Comparison of ENCODE assay signal across 17 cellular contexts in the genomic region with DNA sequence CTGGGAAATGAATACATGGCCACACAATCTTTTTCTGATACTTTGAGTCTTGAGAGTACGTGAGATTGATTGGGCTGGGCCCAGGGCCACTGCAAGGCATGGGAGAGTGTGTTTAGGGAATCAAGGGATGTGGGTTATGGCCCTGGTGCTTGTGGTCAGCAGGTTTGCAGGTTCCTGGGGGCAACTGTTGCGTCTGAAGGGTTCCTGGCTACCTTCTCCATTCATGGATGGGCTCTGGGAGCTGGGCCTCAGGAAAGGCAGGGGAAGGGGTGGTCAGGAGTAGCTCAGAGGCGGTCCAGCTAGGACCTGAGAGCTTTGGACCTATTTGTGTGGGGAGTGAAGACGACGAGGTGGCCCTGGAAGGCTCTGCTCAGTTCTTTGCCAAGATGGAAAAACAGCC. TPM values are rescaled to one million over a fixed set of nuclear protein-coding genes. Genes with fewer than 3 reads are reported as not detected.
DNase-seq lines count a peak whose midpoint lies in the region; ATAC-seq and TF ChIP-seq lines count a peak whose summit lies in the region.
"Had no signal": no experiment of that assay in that cellular context is flagged by ENCODE, and none has a peak within 500 bp of the region (broad histone marks: within the 10 kb centered on the region; RNA-seq: fewer than 3 reads in every experiment).

No MANE protein-coding gene starts in this region.

- H3K27ac ChIP-seq in coronary artery (no peak overlapping the region), osteoblast (ENCODE audit: low read depth, low read length) (no peak overlapping the region), upper lobe of right lung (no peak overlapping the region), ascending aorta (no peak overlapping the region)
- H3K27ac ChIP-seq: BLaER1 had no signal

- peaks cover 11% of the 10 kb centered on the region for H3K4me1 ChIP-seq in osteoblast (ENCODE audit: insufficient read depth, low read length)
- no peaks in the 10 kb centered on the region for H3K4me1 ChIP-seq in upper lobe of right lung
- no peaks in the 10 kb centered on the region for H3K4me1 ChIP-seq in ascending aorta

- no peak for ATAC-seq in upper lobe of right lung
- ATAC-seq: GM12878, HCT116 had no signal

- TF ChIP-seq CTCF in coronary artery (IDR thresholded peaks at IDR 0.05) = no peak
- no peak for TF ChIP-seq CTCF in osteoblast (IDR thresholded peaks at IDR 0.05; ENCODE audit: extremely low read depth, low read depth, low read length)
- TF ChIP-seq CTCF in upper lobe of right lung (IDR thresholded peaks at IDR 0.05) = no peak
- TF ChIP-seq CTCF in ascending aorta (IDR thresholded peaks at IDR 0.05) = no peak

- no peak overlapping the region for H2AFZ ChIP-seq in osteoblast (ENCODE audit: low read length)

- no peak overlapping the region for H3K4me2 ChIP-seq in osteoblast (ENCODE audit: insufficient read depth, low read length)
- H3K4me2 ChIP-seq: BLaER1 had no signal

- H3K27me3 ChIP-seq in osteoblast (ENCODE audit: insufficient read depth, low read length) (peaks cover 5% of the 10 kb centered on the region), upper lobe of right lung (peaks cover 15% of the 10 kb centered on the region), ascending aorta (no peaks in the 10 kb centered on the region)
- H3K27me3 ChIP-seq: BLaER1 had no signal

- no peaks in the 10 kb centered on the region for H3K9me3 ChIP-seq in osteoblast (ENCODE audit: low read depth, low read length)
- no peaks in the 10 kb centered on the region for H3K9me3 ChIP-seq in upper lobe of right lung
- H3K9me3 ChIP-seq in ascending aorta = no peaks in the 10 kb centered on the region
- H3K9me3 ChIP-seq: BLaER1 had no signal

- no peaks in the 10 kb centered on the region for H4K20me1 ChIP-seq in osteoblast (ENCODE audit: insufficient read depth, low read length)
- H4K20me1 ChIP-seq: BLaER1 had no signal

- no peaks in the 10 kb centered on the region for H3K79me2 ChIP-seq in osteoblast (ENCODE audit: insufficient read depth, low read length)

- intact Hi-C loops in upper lobe of right lung (cut with DNase I) = no loop called here
- intact Hi-C loops in ascending aorta (cut with DNase I) = no loop called here

- DNase-seq in activated CD8-positive, alpha-beta memory T cell treated with anti-CD3 and anti-CD28 coated beads for 24 hours = peak; percentile 47
- no peak for DNase-seq in activated CD8-positive, alpha-beta memory T cell treated with anti-CD3 and anti-CD28 coated beads, Interleukin-2, amount 50 U/mL, for 4 hours
- DNase-seq in coronary artery (ENCODE audit: low spot score) = peak; percentile 65
- peak; percentile 59 for DNase-seq in osteoblast (ENCODE audit: insufficient read length, low spot score, missing footprints)
- DNase-seq in upper lobe of right lung = peak; percentile 47
- DNase-seq in ascending aorta (ENCODE audit: low spot score in 2 of 2) = no peak
- no peak for DNase-seq in NOMO-1 treated with DMSO at 0.1 percent for 48 hours (lab: John Stamatoyannopoulos, UW; ENCODE audit: unreplicated experiment)
- no peak for DNase-seq in stimulated activated CD4-positive, alpha-beta T cell treated with anti-CD3 and anti-CD28 coated beads, Interleukin-2, amount 100 ng/mL, for 24 hours
- DNase-seq: 8988T; AML-193; Calu3; CD4-positive, CD25-positive, alpha-beta regulatory T cell; DMS 273 treated with DMSO at 0.1 percent for 48 hours had no signal

- H3K36me3 ChIP-seq in osteoblast (ENCODE audit: insufficient read depth, low read length) = no peaks in the 10 kb centered on the region
- no peaks in the 10 kb centered on the region for H3K36me3 ChIP-seq in upper lobe of right lung
- H3K36me3 ChIP-seq in ascending aorta = no peaks in the 10 kb centered on the region
- H3K36me3 ChIP-seq: BLaER1 had no signal

- no peak overlapping the region for H3K4me3 ChIP-seq in coronary artery
- no peak overlapping the region for H3K4me3 ChIP-seq in osteoblast (ENCODE audit: insufficient read depth, low read length)
- H3K4me3 ChIP-seq in upper lobe of right lung = no peak overlapping the region
- no peak overlapping the region for H3K4me3 ChIP-seq in ascending aorta
- H3K4me3 ChIP-seq: BLaER1, GM12878 had no signal

RNA-seq across cellular contexts. Expression of gene ZAP70, which starts 8.4 kb away (rescaled TPM):
- total RNA-seq in osteoblast (under 0.01 TPM in 2 replicates), upper lobe of right lung (10.2 TPM), ascending aorta (2.7 TPM)
- total RNA-seq: Calu3, H4 had no signal

RNA-seq across cellular contexts. Expression of gene C2orf92, which starts 35.5 kb away (rescaled TPM):
- total RNA-seq in osteoblast = 2.5 and 3.2 TPM in 2 replicates
- 14.4 TPM for total RNA-seq in upper lobe of right lung
- total RNA-seq in ascending aorta = 4.6 TPM

RNA-seq across cellular contexts. Expression of gene ACTR1B, which starts 41.1 kb away (rescaled TPM):
- total RNA-seq in osteoblast = 44.9 and 53.6 TPM in 2 replicates
- total RNA-seq in upper lobe of right lung = 60.7 TPM
- 125 TPM for total RNA-seq in ascending aorta

RNA-seq across cellular contexts. Expression of gene COX5B, which starts 59.1 kb away (rescaled TPM):
- total RNA-seq in osteoblast = 214 and 243 TPM in 2 replicates
- 155 TPM for total RNA-seq in upper lobe of right lung
- total RNA-seq in ascending aorta = 251 TPM

Comparison
In these comparisons a context has a peak if more than half of its experiments do, and no peak if none do; other contexts are left out.
1. DNase-seq: peak in activated CD8-positive, alpha-beta memory T cell treated with anti-CD3 and anti-CD28 coated beads for 24 hours (single experiment), coronary artery (single experiment), osteoblast (single experiment) and upper lobe of right lung (single experiment); none in activated CD8-positive, alpha-beta memory T cell treated with anti-CD3 and anti-CD28 coated beads, Interleukin-2, amount 50 U/mL, for 4 hours (single experiment), ascending aorta (0 of 2), NOMO-1 treated with DMSO at 0.1 percent for 48 hours (single experiment) and stimulated activated CD4-positive, alpha-beta T cell treated with anti-CD3 and anti-CD28 coated beads, Interleukin-2, amount 100 ng/mL, for 24 hours (0 of 2).